12 cellular contexts compared by ENCODE assay signal in the genomic region with DNA sequence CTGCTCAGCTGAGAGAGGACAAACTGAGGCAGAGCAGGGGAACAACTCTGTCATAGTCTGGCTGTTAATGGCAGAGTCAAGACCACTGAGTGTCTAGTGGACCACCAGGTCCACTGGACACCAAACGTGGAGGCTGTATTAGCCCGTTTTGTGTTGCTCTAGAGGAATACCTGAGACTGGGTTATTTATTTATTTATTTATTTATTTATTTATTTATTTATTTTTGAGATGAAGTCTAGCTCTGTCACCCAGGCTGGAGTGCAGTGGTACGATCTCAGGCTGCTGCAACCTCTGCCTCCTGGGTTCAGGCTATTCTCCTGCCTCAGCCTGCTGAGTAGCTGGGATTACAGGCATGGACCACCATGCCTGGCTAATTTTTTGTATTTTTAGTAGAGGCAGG. TPM values are rescaled to one million over a fixed set of nuclear protein-coding genes. Genes with fewer than 3 reads are reported as not detected.
"Had no signal": no experiment of that assay in that cellular context is flagged by ENCODE, and none has a peak within 500 bp of the region (broad histone marks: within the 10 kb centered on the region; RNA-seq: fewer than 3 reads in every experiment).

No MANE protein-coding gene starts in this region.

RNA-seq across cellular contexts. Expression of a gene that starts 40.6 kb away (rescaled TPM):
- total RNA-seq: activated B cell treated with CpG ODN at 0.5 μM for 24 hours; activated CD4-positive, alpha-beta memory T cell treated with anti-CD3 and anti-CD28 coated beads for 36 hours; activated CD4-positive, alpha-beta memory T cell treated with anti-CD3 and anti-CD28 coated beads, Interleukin-2, amount 10 ng/mL, durations not matched to agents 7 days and 5 days; activated CD4-positive, alpha-beta T cell treated with anti-CD3 and anti-CD28 coated beads for 36 hours; activated CD4-positive, alpha-beta T cell treated with anti-CD3 and anti-CD28 coated beads, Interleukin-2, amount 10 ng/mL, durations not matched to agents 24 days and 14 days; activated CD4-positive, alpha-beta T cell treated with anti-CD3 and anti-CD28 coated beads, Interleukin-2, amount 10 ng/mL, durations not matched to agents 7 days and 5 days; activated CD8-positive, alpha-beta memory T cell treated with anti-CD3 and anti-CD28 coated beads for 36 hours; activated CD8-positive, alpha-beta memory T cell treated with anti-CD3 and anti-CD28 coated beads, Interleukin-2, amount 10 ng/mL, durations not matched to agents 7 days and 5 days; activated CD8-positive, alpha-beta T cell treated with anti-CD3 and anti-CD28 coated beads for 36 hours; T-helper 1 cell treated with Interleukin-12 subunit alpha and Interleukin-12 subunit beta and Interleukin-4 antibody, amounts not matched to agents 30 ng/mL and 1 ng/mL, for 36 hours; T-helper 17 cell; T-helper 2 cell treated with Interferon-gamma antibody and Interleukin-4, amounts not matched to agents 100 ng/mL and 5 ng/mL, for 36 hours had no signal
